ENCODE assay signal across 1 cellular context in the genomic region with DNA sequence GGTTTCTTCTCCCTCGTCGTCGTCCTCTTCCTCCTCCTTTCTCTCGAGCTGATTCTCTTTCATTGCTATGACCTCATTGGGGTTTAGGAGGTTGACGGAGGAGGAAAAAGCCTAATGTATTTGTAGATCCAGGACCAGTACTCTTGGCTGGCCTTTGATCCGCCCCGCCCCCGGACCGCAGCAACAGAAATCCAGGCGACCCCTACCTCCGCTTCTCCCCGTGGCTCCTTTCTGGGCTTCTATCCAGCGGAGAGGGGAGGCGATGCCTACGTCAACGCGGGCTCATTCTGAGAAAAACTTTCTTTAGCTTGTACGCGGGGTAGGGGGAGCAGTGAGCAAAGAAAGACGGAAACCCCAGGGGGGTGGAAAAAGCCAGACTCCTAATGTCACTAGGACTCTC.
A peak's percentile ranks its signal among the peaks of the same experiment; 100 is the strongest.
TF ChIP-seq lines count a peak whose summit lies in the region.

TSS of gene TMEM196 (minus strand) at position 257 of the 400 bp plus-strand sequence. CDS start 921 bp downstream, outside the sequence.

TF ChIP-seq in H1, 55 proteins besides CTCF, POLR2A, EP300 and RAD21:
- TF ChIP-seq HDAC2 (IDR thresholded peaks at IDR 0.05; ENCODE audit: borderline replicate concordance in 1 of 2, low read depth in 2 of 2, low read length in 2 of 2) (no peak), CREB1 (IDR thresholded peaks at IDR 0.05) (peak; percentile 56), KDM4A (IDR thresholded peaks at IDR 0.05; ENCODE audit: low read depth, low read length, severe bottlenecking) (peak; percentile 44), SIRT6 (IDR thresholded peaks at IDR 0.05; ENCODE audit: low read length) (no peak), PHF8 (conservative IDR thresholded peaks at IDR 0.05; ENCODE audit: low read depth, low read length) (0 out of 2 replicates have a peak, but pooled peaks have one; percentile 18), SRF (IDR thresholded peaks at IDR 0.05; ENCODE audit: low read depth, low read length) (no peak)
